ENCODE assay signal across 8 cellular contexts in genomic region chr15:45023659-45024320, GRCh38. TPM values are rescaled to one million over a fixed set of nuclear protein-coding genes. Genes with fewer than 3 reads are reported as not detected.
DNase-seq lines count a peak whose midpoint lies in the region; ATAC-seq and TF ChIP-seq lines count a peak whose summit lies in the region.

No MANE protein-coding gene starts in this region.

- 32 to 47% (median 41%) methylated on average over 5 of the region's 5 CpGs for WGBS in spleen, 5 donors

- H3K9me3 ChIP-seq in KOPT-K1 (ENCODE audit: insufficient read depth, low read length, poor library complexity, severe bottlenecking) = peaks cover 1% of the 10 kb centered on the region
- H3K9me3 ChIP-seq in adipocyte (ENCODE audit: control insufficient read depth, low read length) = no peaks in the 10 kb centered on the region
- H3K9me3 ChIP-seq in iPS-18a (ENCODE audit: control insufficient read depth, low read depth, low read length) = no peaks in the 10 kb centered on the region
- no peaks in the 10 kb centered on the region for H3K9me3 ChIP-seq in spleen

- peaks cover 13% of the 10 kb centered on the region for H3K4me1 ChIP-seq in adipocyte (ENCODE audit: control insufficient read depth, insufficient read depth, low read length)
- H3K4me1 ChIP-seq in iPS-18a (ENCODE audit: control insufficient read depth, low read depth, low read length) = peaks cover 7% of the 10 kb centered on the region
- peaks cover 7 to 36% (median 17%) of the 10 kb centered on the region in 6 donors for H3K4me1 ChIP-seq in spleen

- ATAC-seq in HG02981 (IDR thresholded peaks at IDR 0.05; ENCODE audit: unreplicated experiment) = no peak
- no peak for ATAC-seq in HG03280 (IDR thresholded peaks at IDR 0.05; ENCODE audit: unreplicated experiment)

- H3K27ac ChIP-seq in KOPT-K1 (ENCODE audit: low read depth, low read length, poor library complexity, severe bottlenecking) = peak overlapping the region; percentile 60
- peak overlapping the region; percentile 75 for H3K27ac ChIP-seq in iPS-18a (ENCODE audit: low read length)
- peak overlapping the region in 5 of 8 donors; percentile 29 to 77 (median 73) for H3K27ac ChIP-seq in spleen

- no peak for TF ChIP-seq CTCF in spleen (IDR thresholded peaks at IDR 0.05 in 8 of 11, conservative IDR thresholded peaks at IDR 0.05 in 3 of 11)

- H3K27me3 ChIP-seq in adipocyte (replicated peaks; ENCODE audit: control insufficient read depth, insufficient read depth, low read length) = no peaks in the 10 kb centered on the region
- H3K27me3 ChIP-seq in iPS-18a (ENCODE audit: control insufficient read depth, insufficient read depth, low read length) = no peaks in the 10 kb centered on the region
- peaks cover 0 to 18% (median 4%) of the 10 kb centered on the region in 7 donors for H3K27me3 ChIP-seq in spleen (replicated peaks in 1 of 7)

- DNase-seq in EL (peak; percentile 42), adipocyte (ENCODE audit: low read depth) (peak; percentile 32), spleen (no peak), NCI-H1417 treated with DMSO at 0.1 percent for 48 hours (lab: John Stamatoyannopoulos, UW) (no peak)

- intact Hi-C loops in spleen (cut with DNase I; ENCODE audit: low total_unique reads) = no loop called here

- H3K36me3 ChIP-seq in KOPT-K1 (ENCODE audit: insufficient read depth, low read length) (peaks cover 17% of the 10 kb centered on the region), adipocyte (ENCODE audit: control insufficient read depth, insufficient read depth, low read length, severe bottlenecking) (no peaks in the 10 kb centered on the region), iPS-18a (ENCODE audit: control insufficient read depth, low read depth, low read length) (no peaks in the 10 kb centered on the region), spleen (no peaks in the 10 kb centered on the region)

- H3K4me3 ChIP-seq in adipocyte (ENCODE audit: low read length) (peak overlapping the region; percentile 93), iPS-18a (ENCODE audit: low read length) (peak overlapping the region; percentile 94), spleen (peak overlapping the region; percentile 60 to 91 (median 77))

- no peak for TF ChIP-seq POLR2A in spleen (IDR thresholded peaks at IDR 0.05)

- H3K9ac ChIP-seq in adipocyte (ENCODE audit: low read length) (peak overlapping the region; percentile 86), iPS-18a (ENCODE audit: low read length) (peak overlapping the region; percentile 91)

RNA-seq across cellular contexts. Expression of gene SORD, which starts 0.8 kb away (rescaled TPM):
- 10 to 100 TPM in 2 of 7 donors, 1 to 10 TPM in 5; 4.5 to 12.5 (median 8.8) TPM for total RNA-seq in spleen
- polyA plus RNA-seq in spleen = 1 to 10 TPM; 2.6 to 4.8 (median 4.2) TPM

Comparison
In these comparisons a context has a peak if more than half of its experiments do, and no peak if none do; other contexts are left out.
1. DNase-seq: peak in EL (single experiment) and adipocyte (single experiment); none in spleen (single experiment) and NCI-H1417 treated with DMSO at 0.1 percent for 48 hours (single experiment).
2. Peak in every context shown above with its lines, with median percentiles within 50 percentile points of each other: H3K27ac ChIP-seq and H3K4me3 ChIP-seq.